In genomic region chr9:108933641-108934322, GRCh38 we compare ENCODE assay signal across 1 cellular context.
TF ChIP-seq lines count a peak whose summit lies in the region.

ELP1 (minus strand) TSS chr9:108934124; CDS start chr9:108931146, 2,978 bp downstream.

TF ChIP-seq in HepG2, 621 proteins besides CTCF, POLR2A, EP300 and RAD21 (continued from another document and continues in another):
- TF ChIP-seq NR0B2 (CRISPR knock-in tag; IDR thresholded peaks at IDR 0.05) (no peak), ZNF17 (CRISPR knock-in tag; IDR thresholded peaks at IDR 0.05) (no peak), POGZ (CRISPR knock-in tag; IDR thresholded peaks at IDR 0.05) (peak; percentile 59; the same call in 1 of the 2 replicates), TAF1 (CRISPR knock-in tag; IDR thresholded peaks at IDR 0.05) (peak; percentile 91), ZBTB1 (CRISPR knock-in tag; IDR thresholded peaks at IDR 0.05; ENCODE audit: borderline replicate concordance) (no peak), LRRFIP1 (CRISPR knock-in tag; conservative IDR thresholded peaks at IDR 0.05) (no peak), HOXA9 (CRISPR knock-in tag; IDR thresholded peaks at IDR 0.05; ENCODE audit: borderline replicate concordance) (peak; percentile 72; the same call in 1 of the 2 replicates), HDAC1 (CRISPR knock-in tag; IDR thresholded peaks at IDR 0.05) (peak; percentile 71), WIZ (CRISPR knock-in tag; IDR thresholded peaks at IDR 0.05) (no peak; the same call in 1 of the 2 replicates), ZNF639 (CRISPR knock-in tag; conservative IDR thresholded peaks at IDR 0.05) (peak; percentile 41; the same call in 1 of the 2 replicates), ATF7 (IDR thresholded peaks at IDR 0.05) (peak; percentile 98), ATF7 (CRISPR knock-in tag; IDR thresholded peaks at IDR 0.05) (peak; percentile 94), ZNF143 (CRISPR knock-in tag; IDR thresholded peaks at IDR 0.05) (peak; percentile 40; the same call in 1 of the 2 replicates), KDM6A (CRISPR knock-in tag; IDR thresholded peaks at IDR 0.05; ENCODE audit: low read depth) (no peak), MAFF (IDR thresholded peaks at IDR 0.05; ENCODE audit: low read depth, low read length) (no peak), ZNF770 (CRISPR knock-in tag; IDR thresholded peaks at IDR 0.05) (peak; percentile 77), ZNF704 (CRISPR knock-in tag; IDR thresholded peaks at IDR 0.05; ENCODE audit: borderline replicate concordance) (no peak), DR1 (CRISPR knock-in tag; IDR thresholded peaks at IDR 0.05) (peak; percentile 75), SAFB2 (CRISPR knock-in tag; IDR thresholded peaks at IDR 0.05; ENCODE audit: borderline replicate concordance, low read depth) (peak; percentile 69), KDM5A (IDR thresholded peaks at IDR 0.05; ENCODE audit: borderline replicate concordance, low read length) (peak; percentile 40), ZSCAN31 (CRISPR knock-in tag; IDR thresholded peaks at IDR 0.05; ENCODE audit: low read depth) (peak; percentile 72; the same call in 1 of the 2 replicates), SNRNP70 (IDR thresholded peaks at IDR 0.05; ENCODE audit: low read depth, low read length) (no peak), MIXL1 (CRISPR knock-in tag; IDR thresholded peaks at IDR 0.05) (peak; percentile 78), FOSL2 (CRISPR knock-in tag; IDR thresholded peaks at IDR 0.05) (peak; percentile 79), HMGXB4 (CRISPR knock-in tag; IDR thresholded peaks at IDR 0.05; ENCODE audit: borderline replicate concordance in 1 of 2, low read depth in 1 of 2) (peak; percentile 92 to 94), ZNF615 (CRISPR knock-in tag; IDR thresholded peaks at IDR 0.05; ENCODE audit: borderline replicate concordance) (no peak), NBN (conservative IDR thresholded peaks at IDR 0.05) (no peak), THRA (CRISPR knock-in tag; IDR thresholded peaks at IDR 0.05; ENCODE audit: borderline replicate concordance) (0 out of 2 replicates have a peak, but pooled peaks have one; percentile 16), BCL3 (CRISPR knock-in tag; IDR thresholded peaks at IDR 0.05) (0 out of 2 replicates have a peak, but pooled peaks have one; percentile 18), GATA4 (IDR thresholded peaks at IDR 0.05; ENCODE audit: borderline replicate concordance, low read depth) (no peak), ZNF101 (CRISPR knock-in tag; IDR thresholded peaks at IDR 0.05; ENCODE audit: borderline replicate concordance, low read depth) (peak; percentile 71; the same call in 1 of the 2 replicates), KLF15 (CRISPR knock-in tag; IDR thresholded peaks at IDR 0.05; ENCODE audit: borderline replicate concordance) (no peak), ZNF724P (CRISPR knock-in tag; IDR thresholded peaks at IDR 0.05; ENCODE audit: borderline replicate concordance) (0 out of 2 replicates have a peak, but pooled peaks have one; percentile 53), CBX5 (CRISPR knock-in tag; IDR thresholded peaks at IDR 0.05; ENCODE audit: borderline replicate concordance) (peak; percentile 67; the same call in 1 of the 2 replicates), NFAT5 (CRISPR knock-in tag; IDR thresholded peaks at IDR 0.05) (no peak), NFE2L1 (CRISPR knock-in tag; IDR thresholded peaks at IDR 0.05; ENCODE audit: borderline replicate concordance) (no peak), ZIK1 (CRISPR knock-in tag; IDR thresholded peaks at IDR 0.05; ENCODE audit: borderline replicate concordance, low read depth) (peak; percentile 46; the same call in 1 of the 2 replicates), POLR2AphosphoS2 (IDR thresholded peaks at IDR 0.05; ENCODE audit: low read depth, low read length) (no peak), ZNF749 (CRISPR knock-in tag; IDR thresholded peaks at IDR 0.05; ENCODE audit: borderline replicate concordance) (no peak), MIER2 (CRISPR knock-in tag; IDR thresholded peaks at IDR 0.05) (no peak), KAT8 (CRISPR knock-in tag; IDR thresholded peaks at IDR 0.05) (peak; percentile 90), ZNF280B (CRISPR knock-in tag; IDR thresholded peaks at IDR 0.05; ENCODE audit: borderline replicate concordance) (peak; percentile 71; the same call in 1 of the 2 replicates), CREM (IDR thresholded peaks at IDR 0.05) (peak; percentile 98), CREM (CRISPR knock-in tag; IDR thresholded peaks at IDR 0.05) (peak; percentile 87), MIER3 (CRISPR knock-in tag; IDR thresholded peaks at IDR 0.05; ENCODE audit: borderline replicate concordance) (peak; percentile 72)
